Comparison of ENCODE assay signal across 2 cellular contexts in the genomic region with DNA sequence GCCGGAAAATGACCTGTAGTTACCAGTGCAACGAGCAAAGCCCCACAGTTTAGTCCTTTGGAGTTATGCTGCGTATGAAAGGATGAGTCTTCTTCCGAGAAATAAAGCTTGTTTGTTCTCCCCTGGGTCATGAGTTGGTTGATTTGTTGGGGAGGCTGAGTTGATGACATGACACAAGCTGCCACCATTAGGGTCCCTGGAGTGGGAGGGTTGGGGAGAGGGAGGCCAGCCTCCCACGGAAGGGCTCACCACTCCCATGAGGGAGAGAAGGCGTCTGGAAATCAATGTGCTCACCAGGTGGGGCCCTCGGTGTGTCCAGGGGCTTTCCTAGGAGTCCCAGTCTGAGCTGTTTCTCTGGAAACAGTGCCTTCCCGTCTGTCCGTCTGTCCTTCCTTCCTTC.
TF ChIP-seq lines count a peak whose summit lies in the region.

No MANE protein-coding gene starts in this region.

TF ChIP-seq in K562, 482 proteins besides CTCF, POLR2A, EP300 and RAD21:
- TF ChIP-seq ZC3H8 (IDR thresholded peaks at IDR 0.05), result no peak
- TF ChIP-seq ZNF586 (CRISPR knock-in tag; conservative IDR thresholded peaks at IDR 0.05), result no peak
- no peak for TF ChIP-seq BACH1 (tag; IDR thresholded peaks at IDR 0.05)
- TF ChIP-seq, protein P1, sequence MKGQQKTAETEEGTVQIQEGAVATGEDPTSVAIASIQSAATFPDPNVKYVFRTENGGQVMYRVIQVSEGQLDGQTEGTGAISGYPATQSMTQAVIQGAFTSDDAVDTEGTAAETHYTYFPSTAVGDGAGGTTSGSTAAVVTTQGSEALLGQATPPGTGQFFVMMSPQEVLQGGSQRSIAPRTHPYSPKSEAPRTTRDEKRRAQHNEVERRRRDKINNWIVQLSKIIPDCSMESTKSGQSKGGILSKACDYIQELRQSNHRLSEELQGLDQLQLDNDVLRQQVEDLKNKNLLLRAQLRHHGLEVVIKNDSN (CRISPR knock-in tag; IDR thresholded peaks at IDR 0.05), result no peak
- TF ChIP-seq PHB (CRISPR knock-in tag; IDR thresholded peaks at IDR 0.05), result no peak

TF ChIP-seq in HepG2, 621 proteins besides CTCF, POLR2A, EP300 and RAD21:
- TF ChIP-seq, protein P2, sequence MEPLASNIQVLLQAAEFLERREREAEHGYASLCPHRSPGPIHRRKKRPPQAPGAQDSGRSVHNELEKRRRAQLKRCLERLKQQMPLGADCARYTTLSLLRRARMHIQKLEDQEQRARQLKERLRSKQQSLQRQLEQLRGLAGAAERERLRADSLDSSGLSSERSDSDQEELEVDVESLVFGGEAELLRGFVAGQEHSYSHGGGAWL (CRISPR knock-in tag; IDR thresholded peaks at IDR 0.05), result no peak
- TF ChIP-seq ZNF737 (CRISPR knock-in tag; IDR thresholded peaks at IDR 0.05; ENCODE audit: borderline replicate concordance), result no peak
- TF ChIP-seq YEATS4 (CRISPR knock-in tag; IDR thresholded peaks at IDR 0.05; ENCODE audit: borderline replicate concordance), result peak; percentile 21; the same call in 1 of the 2 replicates
- TF ChIP-seq FOXM1 (CRISPR knock-in tag; IDR thresholded peaks at IDR 0.05), result no peak
- TF ChIP-seq GTF3A (CRISPR knock-in tag; conservative IDR thresholded peaks at IDR 0.05), result 0 out of 2 replicates have a peak, but pooled peaks have one; percentile 5
- TF ChIP-seq ZNF556 (CRISPR knock-in tag; IDR thresholded peaks at IDR 0.05; ENCODE audit: borderline replicate concordance), result 0 out of 2 replicates have a peak, but pooled peaks have one; percentile 16
- TF ChIP-seq THYN1 (CRISPR knock-in tag; IDR thresholded peaks at IDR 0.05; ENCODE audit: borderline replicate concordance, low read depth), result no peak
- TF ChIP-seq, protein P3, sequence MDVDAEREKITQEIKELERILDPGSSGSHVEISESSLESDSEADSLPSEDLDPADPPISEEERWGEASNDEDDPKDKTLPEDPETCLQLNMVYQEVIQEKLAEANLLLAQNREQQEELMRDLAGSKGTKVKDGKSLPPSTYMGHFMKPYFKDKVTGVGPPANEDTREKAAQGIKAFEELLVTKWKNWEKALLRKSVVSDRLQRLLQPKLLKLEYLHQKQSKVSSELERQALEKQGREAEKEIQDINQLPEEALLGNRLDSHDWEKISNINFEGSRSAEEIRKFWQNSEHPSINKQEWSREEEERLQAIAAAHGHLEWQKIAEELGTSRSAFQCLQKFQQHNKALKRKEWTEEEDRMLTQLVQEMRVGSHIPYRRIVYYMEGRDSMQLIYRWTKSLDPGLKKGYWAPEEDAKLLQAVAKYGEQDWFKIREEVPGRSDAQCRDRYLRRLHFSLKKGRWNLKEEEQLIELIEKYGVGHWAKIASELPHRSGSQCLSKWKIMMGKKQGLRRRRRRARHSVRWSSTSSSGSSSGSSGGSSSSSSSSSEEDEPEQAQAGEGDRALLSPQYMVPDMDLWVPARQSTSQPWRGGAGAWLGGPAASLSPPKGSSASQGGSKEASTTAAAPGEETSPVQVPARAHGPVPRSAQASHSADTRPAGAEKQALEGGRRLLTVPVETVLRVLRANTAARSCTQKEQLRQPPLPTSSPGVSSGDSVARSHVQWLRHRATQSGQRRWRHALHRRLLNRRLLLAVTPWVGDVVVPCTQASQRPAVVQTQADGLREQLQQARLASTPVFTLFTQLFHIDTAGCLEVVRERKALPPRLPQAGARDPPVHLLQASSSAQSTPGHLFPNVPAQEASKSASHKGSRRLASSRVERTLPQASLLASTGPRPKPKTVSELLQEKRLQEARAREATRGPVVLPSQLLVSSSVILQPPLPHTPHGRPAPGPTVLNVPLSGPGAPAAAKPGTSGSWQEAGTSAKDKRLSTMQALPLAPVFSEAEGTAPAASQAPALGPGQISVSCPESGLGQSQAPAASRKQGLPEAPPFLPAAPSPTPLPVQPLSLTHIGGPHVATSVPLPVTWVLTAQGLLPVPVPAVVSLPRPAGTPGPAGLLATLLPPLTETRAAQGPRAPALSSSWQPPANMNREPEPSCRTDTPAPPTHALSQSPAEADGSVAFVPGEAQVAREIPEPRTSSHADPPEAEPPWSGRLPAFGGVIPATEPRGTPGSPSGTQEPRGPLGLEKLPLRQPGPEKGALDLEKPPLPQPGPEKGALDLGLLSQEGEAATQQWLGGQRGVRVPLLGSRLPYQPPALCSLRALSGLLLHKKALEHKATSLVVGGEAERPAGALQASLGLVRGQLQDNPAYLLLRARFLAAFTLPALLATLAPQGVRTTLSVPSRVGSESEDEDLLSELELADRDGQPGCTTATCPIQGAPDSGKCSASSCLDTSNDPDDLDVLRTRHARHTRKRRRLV (CRISPR knock-in tag; IDR thresholded peaks at IDR 0.05), result no peak
- TF ChIP-seq ZNF501 (CRISPR knock-in tag; IDR thresholded peaks at IDR 0.05), result peak; percentile 7; the same call in 1 of the 2 replicates
- no peak for TF ChIP-seq PRMT3 (CRISPR knock-in tag; IDR thresholded peaks at IDR 0.05; ENCODE audit: borderline replicate concordance, low read depth)
- TF ChIP-seq TEAD2 (CRISPR knock-in tag; IDR thresholded peaks at IDR 0.05), result no peak
- TF ChIP-seq SMC3 (IDR thresholded peaks at IDR 0.05; ENCODE audit: low read length), result no peak
- peak; percentile 39 for TF ChIP-seq ZNF883 (CRISPR knock-in tag; IDR thresholded peaks at IDR 0.05; ENCODE audit: not compliant biosample characterization)
- no peak for TF ChIP-seq POLR2AphosphoS2 (IDR thresholded peaks at IDR 0.05; ENCODE audit: low read depth, low read length)
- 0 out of 2 replicates have a peak, but pooled peaks have one; percentile 10 for TF ChIP-seq ZNF547 (CRISPR knock-in tag; IDR thresholded peaks at IDR 0.05)
- TF ChIP-seq, protein P4, sequence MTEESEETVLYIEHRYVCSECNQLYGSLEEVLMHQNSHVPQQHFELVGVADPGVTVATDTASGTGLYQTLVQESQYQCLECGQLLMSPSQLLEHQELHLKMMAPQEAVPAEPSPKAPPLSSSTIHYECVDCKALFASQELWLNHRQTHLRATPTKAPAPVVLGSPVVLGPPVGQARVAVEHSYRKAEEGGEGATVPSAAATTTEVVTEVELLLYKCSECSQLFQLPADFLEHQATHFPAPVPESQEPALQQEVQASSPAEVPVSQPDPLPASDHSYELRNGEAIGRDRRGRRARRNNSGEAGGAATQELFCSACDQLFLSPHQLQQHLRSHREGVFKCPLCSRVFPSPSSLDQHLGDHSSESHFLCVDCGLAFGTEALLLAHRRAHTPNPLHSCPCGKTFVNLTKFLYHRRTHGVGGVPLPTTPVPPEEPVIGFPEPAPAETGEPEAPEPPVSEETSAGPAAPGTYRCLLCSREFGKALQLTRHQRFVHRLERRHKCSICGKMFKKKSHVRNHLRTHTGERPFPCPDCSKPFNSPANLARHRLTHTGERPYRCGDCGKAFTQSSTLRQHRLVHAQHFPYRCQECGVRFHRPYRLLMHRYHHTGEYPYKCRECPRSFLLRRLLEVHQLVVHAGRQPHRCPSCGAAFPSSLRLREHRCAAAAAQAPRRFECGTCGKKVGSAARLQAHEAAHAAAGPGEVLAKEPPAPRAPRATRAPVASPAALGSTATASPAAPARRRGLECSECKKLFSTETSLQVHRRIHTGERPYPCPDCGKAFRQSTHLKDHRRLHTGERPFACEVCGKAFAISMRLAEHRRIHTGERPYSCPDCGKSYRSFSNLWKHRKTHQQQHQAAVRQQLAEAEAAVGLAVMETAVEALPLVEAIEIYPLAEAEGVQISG (CRISPR knock-in tag; IDR thresholded peaks at IDR 0.05), result no peak
- no peak for TF ChIP-seq SALL1 (CRISPR knock-in tag; IDR thresholded peaks at IDR 0.05)
- no peak for TF ChIP-seq GTF2F1 (IDR thresholded peaks at IDR 0.05; ENCODE audit: low read length)
- TF ChIP-seq SP2 (CRISPR knock-in tag; IDR thresholded peaks at IDR 0.05), result no peak
- TF ChIP-seq ZNF891 (CRISPR knock-in tag; IDR thresholded peaks at IDR 0.05), result no peak
- TF ChIP-seq SP5 (CRISPR knock-in tag; IDR thresholded peaks at IDR 0.05; ENCODE audit: borderline replicate concordance, low read depth), result no peak
- TF ChIP-seq, protein P5, sequence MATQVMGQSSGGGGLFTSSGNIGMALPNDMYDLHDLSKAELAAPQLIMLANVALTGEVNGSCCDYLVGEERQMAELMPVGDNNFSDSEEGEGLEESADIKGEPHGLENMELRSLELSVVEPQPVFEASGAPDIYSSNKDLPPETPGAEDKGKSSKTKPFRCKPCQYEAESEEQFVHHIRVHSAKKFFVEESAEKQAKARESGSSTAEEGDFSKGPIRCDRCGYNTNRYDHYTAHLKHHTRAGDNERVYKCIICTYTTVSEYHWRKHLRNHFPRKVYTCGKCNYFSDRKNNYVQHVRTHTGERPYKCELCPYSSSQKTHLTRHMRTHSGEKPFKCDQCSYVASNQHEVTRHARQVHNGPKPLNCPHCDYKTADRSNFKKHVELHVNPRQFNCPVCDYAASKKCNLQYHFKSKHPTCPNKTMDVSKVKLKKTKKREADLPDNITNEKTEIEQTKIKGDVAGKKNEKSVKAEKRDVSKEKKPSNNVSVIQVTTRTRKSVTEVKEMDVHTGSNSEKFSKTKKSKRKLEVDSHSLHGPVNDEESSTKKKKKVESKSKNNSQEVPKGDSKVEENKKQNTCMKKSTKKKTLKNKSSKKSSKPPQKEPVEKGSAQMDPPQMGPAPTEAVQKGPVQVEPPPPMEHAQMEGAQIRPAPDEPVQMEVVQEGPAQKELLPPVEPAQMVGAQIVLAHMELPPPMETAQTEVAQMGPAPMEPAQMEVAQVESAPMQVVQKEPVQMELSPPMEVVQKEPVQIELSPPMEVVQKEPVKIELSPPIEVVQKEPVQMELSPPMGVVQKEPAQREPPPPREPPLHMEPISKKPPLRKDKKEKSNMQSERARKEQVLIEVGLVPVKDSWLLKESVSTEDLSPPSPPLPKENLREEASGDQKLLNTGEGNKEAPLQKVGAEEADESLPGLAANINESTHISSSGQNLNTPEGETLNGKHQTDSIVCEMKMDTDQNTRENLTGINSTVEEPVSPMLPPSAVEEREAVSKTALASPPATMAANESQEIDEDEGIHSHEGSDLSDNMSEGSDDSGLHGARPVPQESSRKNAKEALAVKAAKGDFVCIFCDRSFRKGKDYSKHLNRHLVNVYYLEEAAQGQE (IDR thresholded peaks at IDR 0.05; ENCODE audit: borderline replicate concordance in 1 of 2, low read depth in 1 of 2, low read length in 2 of 2), result no peak
- TF ChIP-seq, protein P6, sequence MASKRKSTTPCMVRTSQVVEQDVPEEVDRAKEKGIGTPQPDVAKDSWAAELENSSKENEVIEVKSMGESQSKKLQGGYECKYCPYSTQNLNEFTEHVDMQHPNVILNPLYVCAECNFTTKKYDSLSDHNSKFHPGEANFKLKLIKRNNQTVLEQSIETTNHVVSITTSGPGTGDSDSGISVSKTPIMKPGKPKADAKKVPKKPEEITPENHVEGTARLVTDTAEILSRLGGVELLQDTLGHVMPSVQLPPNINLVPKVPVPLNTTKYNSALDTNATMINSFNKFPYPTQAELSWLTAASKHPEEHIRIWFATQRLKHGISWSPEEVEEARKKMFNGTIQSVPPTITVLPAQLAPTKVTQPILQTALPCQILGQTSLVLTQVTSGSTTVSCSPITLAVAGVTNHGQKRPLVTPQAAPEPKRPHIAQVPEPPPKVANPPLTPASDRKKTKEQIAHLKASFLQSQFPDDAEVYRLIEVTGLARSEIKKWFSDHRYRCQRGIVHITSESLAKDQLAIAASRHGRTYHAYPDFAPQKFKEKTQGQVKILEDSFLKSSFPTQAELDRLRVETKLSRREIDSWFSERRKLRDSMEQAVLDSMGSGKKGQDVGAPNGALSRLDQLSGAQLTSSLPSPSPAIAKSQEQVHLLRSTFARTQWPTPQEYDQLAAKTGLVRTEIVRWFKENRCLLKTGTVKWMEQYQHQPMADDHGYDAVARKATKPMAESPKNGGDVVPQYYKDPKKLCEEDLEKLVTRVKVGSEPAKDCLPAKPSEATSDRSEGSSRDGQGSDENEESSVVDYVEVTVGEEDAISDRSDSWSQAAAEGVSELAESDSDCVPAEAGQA (IDR thresholded peaks at IDR 0.05; ENCODE audit: low read depth), result no peak
- TF ChIP-seq, protein P6 (CRISPR knock-in tag; IDR thresholded peaks at IDR 0.05; ENCODE audit: borderline replicate concordance), result no peak
- TF ChIP-seq FOXC1 (CRISPR knock-in tag; IDR thresholded peaks at IDR 0.05; ENCODE audit: borderline replicate concordance), result 0 out of 2 replicates have a peak, but pooled peaks have one; percentile 51
- TF ChIP-seq, protein P7, sequence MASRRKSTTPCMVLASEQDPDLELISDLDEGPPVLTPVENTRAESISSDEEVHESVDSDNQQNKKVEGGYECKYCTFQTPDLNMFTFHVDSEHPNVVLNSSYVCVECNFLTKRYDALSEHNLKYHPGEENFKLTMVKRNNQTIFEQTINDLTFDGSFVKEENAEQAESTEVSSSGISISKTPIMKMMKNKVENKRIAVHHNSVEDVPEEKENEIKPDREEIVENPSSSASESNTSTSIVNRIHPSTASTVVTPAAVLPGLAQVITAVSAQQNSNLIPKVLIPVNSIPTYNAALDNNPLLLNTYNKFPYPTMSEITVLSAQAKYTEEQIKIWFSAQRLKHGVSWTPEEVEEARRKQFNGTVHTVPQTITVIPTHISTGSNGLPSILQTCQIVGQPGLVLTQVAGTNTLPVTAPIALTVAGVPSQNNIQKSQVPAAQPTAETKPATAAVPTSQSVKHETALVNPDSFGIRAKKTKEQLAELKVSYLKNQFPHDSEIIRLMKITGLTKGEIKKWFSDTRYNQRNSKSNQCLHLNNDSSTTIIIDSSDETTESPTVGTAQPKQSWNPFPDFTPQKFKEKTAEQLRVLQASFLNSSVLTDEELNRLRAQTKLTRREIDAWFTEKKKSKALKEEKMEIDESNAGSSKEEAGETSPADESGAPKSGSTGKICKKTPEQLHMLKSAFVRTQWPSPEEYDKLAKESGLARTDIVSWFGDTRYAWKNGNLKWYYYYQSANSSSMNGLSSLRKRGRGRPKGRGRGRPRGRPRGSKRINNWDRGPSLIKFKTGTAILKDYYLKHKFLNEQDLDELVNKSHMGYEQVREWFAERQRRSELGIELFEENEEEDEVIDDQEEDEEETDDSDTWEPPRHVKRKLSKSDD (CRISPR knock-in tag; IDR thresholded peaks at IDR 0.05; ENCODE audit: low read depth), result 0 out of 2 replicates have a peak, but pooled peaks have one; percentile 22
- TF ChIP-seq, protein P8, sequence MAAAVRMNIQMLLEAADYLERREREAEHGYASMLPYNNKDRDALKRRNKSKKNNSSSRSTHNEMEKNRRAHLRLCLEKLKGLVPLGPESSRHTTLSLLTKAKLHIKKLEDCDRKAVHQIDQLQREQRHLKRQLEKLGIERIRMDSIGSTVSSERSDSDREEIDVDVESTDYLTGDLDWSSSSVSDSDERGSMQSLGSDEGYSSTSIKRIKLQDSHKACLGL (CRISPR knock-in tag; IDR thresholded peaks at IDR 0.05), result no peak
- no peak for TF ChIP-seq ZNF264 (CRISPR knock-in tag; IDR thresholded peaks at IDR 0.05)
- no peak for TF ChIP-seq ZNF143 (CRISPR knock-in tag; IDR thresholded peaks at IDR 0.05)
